1 cellular context compared by ENCODE assay signal in the genomic region with DNA sequence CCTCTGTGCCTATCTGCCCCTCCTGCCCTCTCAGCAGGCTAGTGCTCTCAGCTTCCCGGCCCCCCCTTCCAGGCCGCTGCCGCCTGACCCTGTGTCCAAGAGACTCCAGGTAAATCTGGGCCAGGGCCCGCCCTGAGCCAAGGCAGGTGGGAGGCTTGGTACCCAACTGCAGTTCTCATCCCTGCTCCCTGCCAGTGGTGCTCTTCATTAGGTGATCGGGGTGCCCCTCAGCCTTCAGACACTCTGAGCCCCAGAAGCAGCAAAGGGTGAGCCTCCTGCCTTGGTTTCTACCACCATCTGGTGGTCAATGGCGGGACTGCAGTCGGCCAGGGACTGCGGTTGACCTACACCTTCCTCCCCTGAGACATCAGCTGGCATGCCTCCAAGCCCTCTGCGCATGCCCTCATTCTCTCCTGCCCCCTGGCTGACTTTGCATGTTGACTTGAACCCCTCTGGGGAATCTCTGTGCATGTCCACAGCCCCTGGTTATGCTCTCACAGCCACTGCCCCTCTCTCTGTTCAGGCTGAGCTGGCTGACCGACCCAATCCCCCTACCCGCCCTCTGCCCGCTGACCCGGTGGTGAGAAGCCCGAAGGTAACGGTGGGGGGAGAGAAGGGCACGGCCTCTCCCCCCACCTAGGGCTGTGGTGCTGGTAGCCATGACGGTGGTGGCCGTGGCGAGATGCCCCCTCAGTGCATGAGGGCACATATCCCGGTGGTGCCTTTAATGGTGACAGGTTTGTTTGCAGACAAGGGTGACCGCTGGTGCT.
TF ChIP-seq lines count a peak whose summit lies in the region.

No MANE protein-coding gene starts in this region.

TF ChIP-seq in HEK293, 187 proteins besides CTCF, POLR2A, EP300 and RAD21 (continued from another document and continues in another):
- TF ChIP-seq SP7 (tag by site-specific recombination; IDR thresholded peaks at IDR 0.05) (peak; percentile 42; the same call in 1 of the 2 replicates), ZNF501 (tag by site-specific recombination; IDR thresholded peaks at IDR 0.05) (no peak; the same call in 1 of the 2 replicates), ZFP69B (tag by site-specific recombination; IDR thresholded peaks at IDR 0.05) (no peak), ZNF302 (tag by site-specific recombination; IDR thresholded peaks at IDR 0.05; ENCODE audit: low read depth) (no peak), ZFP41 (tag by site-specific recombination; IDR thresholded peaks at IDR 0.05; ENCODE audit: borderline replicate concordance) (no peak), ZNF830 (tag by site-specific recombination; IDR thresholded peaks at IDR 0.05; ENCODE audit: low read depth) (no peak), ZNF239 (tag by site-specific recombination; IDR thresholded peaks at IDR 0.05) (no peak), ZSCAN16 (tag by site-specific recombination; IDR thresholded peaks at IDR 0.05) (no peak), HOXA7 (CRISPR knock-in tag; IDR thresholded peaks at IDR 0.05; ENCODE audit: borderline replicate concordance) (no peak), ZBTB8A (tag by site-specific recombination; IDR thresholded peaks at IDR 0.05) (peak; percentile 61), ZNF366 (tag by site-specific recombination; conservative IDR thresholded peaks at IDR 0.05) (no peak), WT1 (tag by site-specific recombination; IDR thresholded peaks at IDR 0.05) (no peak; the same call in 1 of the 2 replicates), ZNF169 (tag by site-specific recombination; IDR thresholded peaks at IDR 0.05) (no peak), ZNF677 (tag by site-specific recombination; IDR thresholded peaks at IDR 0.05) (no peak), ZNF701 (tag by site-specific recombination; IDR thresholded peaks at IDR 0.05) (no peak), ZBTB17 (tag by site-specific recombination; IDR thresholded peaks at IDR 0.05) (peak; percentile 76), ZNF24 (tag by site-specific recombination; IDR thresholded peaks at IDR 0.05) (no peak), ZXDB (tag by site-specific recombination; IDR thresholded peaks at IDR 0.05) (0 out of 2 replicates have a peak, but pooled peaks have one; percentile 32), ZNF549 (tag by site-specific recombination; IDR thresholded peaks at IDR 0.05) (no peak), TRIM28 (IDR thresholded peaks at IDR 0.05; ENCODE audit: borderline replicate concordance, low read length) (no peak), ZNF114 (tag by site-specific recombination; IDR thresholded peaks at IDR 0.05) (no peak), ZNF324 (tag by site-specific recombination; IDR thresholded peaks at IDR 0.05) (peak; percentile 33; the same call in 1 of the 2 replicates), GLI2 (tag by site-specific recombination; IDR thresholded peaks at IDR 0.05; ENCODE audit: borderline replicate concordance, low read depth) (no peak), FEZF1 (tag by site-specific recombination; IDR thresholded peaks at IDR 0.05) (no peak), ZNF140 (tag by site-specific recombination; IDR thresholded peaks at IDR 0.05) (no peak), OVOL3 (tag by site-specific recombination; IDR thresholded peaks at IDR 0.05) (no peak), SCRT2 (tag by site-specific recombination; IDR thresholded peaks at IDR 0.05) (no peak), ZNF629 (tag by site-specific recombination; IDR thresholded peaks at IDR 0.05) (peak; percentile 52), ZNF621 (tag by site-specific recombination; IDR thresholded peaks at IDR 0.05) (no peak)
- TF ChIP-seq, protein P1, sequence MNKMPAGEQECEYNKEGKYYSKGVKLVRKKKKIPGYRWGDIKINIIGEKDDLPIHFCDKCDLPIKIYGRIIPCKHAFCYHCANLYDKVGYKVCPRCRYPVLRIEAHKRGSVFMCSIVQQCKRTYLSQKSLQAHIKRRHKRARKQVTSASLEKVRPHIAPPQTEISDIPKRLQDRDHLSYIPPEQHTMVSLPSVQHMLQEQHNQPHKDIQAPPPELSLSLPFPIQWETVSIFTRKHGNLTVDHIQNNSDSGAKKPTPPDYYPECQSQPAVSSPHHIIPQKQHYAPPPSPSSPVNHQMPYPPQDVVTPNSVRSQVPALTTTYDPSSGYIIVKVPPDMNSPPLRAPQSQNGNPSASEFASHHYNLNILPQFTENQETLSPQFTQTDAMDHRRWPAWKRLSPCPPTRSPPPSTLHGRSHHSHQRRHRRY (tag by site-specific recombination; IDR thresholded peaks at IDR 0.05), result no peak
- TF ChIP-seq, protein P2, sequence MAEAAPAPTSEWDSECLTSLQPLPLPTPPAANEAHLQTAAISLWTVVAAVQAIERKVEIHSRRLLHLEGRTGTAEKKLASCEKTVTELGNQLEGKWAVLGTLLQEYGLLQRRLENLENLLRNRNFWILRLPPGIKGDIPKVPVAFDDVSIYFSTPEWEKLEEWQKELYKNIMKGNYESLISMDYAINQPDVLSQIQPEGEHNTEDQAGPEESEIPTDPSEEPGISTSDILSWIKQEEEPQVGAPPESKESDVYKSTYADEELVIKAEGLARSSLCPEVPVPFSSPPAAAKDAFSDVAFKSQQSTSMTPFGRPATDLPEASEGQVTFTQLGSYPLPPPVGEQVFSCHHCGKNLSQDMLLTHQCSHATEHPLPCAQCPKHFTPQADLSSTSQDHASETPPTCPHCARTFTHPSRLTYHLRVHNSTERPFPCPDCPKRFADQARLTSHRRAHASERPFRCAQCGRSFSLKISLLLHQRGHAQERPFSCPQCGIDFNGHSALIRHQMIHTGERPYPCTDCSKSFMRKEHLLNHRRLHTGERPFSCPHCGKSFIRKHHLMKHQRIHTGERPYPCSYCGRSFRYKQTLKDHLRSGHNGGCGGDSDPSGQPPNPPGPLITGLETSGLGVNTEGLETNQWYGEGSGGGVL (tag by site-specific recombination; IDR thresholded peaks at IDR 0.05), result 0 out of 2 replicates have a peak, but pooled peaks have one; percentile 13
- TF ChIP-seq, protein P3, sequence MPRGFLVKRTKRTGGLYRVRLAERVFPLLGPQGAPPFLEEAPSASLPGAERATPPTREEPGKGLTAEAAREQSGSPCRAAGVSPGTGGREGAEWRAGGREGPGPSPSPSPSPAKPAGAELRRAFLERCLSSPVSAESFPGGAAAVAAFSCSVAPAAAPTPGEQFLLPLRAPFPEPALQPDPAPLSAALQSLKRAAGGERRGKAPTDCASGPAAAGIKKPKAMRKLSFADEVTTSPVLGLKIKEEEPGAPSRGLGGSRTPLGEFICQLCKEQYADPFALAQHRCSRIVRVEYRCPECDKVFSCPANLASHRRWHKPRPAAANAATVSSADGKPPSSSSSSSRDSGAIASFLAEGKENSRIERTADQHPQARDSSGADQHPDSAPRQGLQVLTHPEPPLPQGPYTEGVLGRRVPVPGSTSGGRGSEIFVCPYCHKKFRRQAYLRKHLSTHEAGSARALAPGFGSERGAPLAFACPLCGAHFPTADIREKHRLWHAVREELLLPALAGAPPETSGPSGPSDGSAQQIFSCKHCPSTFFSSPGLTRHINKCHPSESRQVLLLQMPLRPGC (tag by site-specific recombination; IDR thresholded peaks at IDR 0.05), result no peak
- TF ChIP-seq, protein P4, sequence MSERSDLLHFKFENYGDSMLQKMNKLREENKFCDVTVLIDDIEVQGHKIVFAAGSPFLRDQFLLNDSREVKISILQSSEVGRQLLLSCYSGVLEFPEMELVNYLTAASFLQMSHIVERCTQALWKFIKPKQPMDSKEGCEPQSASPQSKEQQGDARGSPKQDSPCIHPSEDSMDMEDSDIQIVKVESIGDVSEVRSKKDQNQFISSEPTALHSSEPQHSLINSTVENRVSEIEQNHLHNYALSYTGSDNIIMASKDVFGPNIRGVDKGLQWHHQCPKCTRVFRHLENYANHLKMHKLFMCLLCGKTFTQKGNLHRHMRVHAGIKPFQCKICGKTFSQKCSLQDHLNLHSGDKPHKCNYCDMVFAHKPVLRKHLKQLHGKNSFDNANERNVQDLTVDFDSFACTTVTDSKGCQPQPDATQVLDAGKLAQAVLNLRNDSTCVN (tag by site-specific recombination; optimal IDR thresholded peaks at IDR 0.05), result peak; percentile 17
- TF ChIP-seq, protein P5, sequence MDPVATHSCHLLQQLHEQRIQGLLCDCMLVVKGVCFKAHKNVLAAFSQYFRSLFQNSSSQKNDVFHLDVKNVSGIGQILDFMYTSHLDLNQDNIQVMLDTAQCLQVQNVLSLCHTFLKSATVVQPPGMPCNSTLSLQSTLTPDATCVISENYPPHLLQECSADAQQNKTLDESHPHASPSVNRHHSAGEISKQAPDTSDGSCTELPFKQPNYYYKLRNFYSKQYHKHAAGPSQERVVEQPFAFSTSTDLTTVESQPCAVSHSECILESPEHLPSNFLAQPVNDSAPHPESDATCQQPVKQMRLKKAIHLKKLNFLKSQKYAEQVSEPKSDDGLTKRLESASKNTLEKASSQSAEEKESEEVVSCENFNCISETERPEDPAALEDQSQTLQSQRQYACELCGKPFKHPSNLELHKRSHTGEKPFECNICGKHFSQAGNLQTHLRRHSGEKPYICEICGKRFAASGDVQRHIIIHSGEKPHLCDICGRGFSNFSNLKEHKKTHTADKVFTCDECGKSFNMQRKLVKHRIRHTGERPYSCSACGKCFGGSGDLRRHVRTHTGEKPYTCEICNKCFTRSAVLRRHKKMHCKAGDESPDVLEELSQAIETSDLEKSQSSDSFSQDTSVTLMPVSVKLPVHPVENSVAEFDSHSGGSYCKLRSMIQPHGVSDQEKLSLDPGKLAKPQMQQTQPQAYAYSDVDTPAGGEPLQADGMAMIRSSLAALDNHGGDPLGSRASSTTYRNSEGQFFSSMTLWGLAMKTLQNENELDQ (tag by site-specific recombination; IDR thresholded peaks at IDR 0.05; ENCODE audit: low read depth), result no peak
- TF ChIP-seq, protein P6, sequence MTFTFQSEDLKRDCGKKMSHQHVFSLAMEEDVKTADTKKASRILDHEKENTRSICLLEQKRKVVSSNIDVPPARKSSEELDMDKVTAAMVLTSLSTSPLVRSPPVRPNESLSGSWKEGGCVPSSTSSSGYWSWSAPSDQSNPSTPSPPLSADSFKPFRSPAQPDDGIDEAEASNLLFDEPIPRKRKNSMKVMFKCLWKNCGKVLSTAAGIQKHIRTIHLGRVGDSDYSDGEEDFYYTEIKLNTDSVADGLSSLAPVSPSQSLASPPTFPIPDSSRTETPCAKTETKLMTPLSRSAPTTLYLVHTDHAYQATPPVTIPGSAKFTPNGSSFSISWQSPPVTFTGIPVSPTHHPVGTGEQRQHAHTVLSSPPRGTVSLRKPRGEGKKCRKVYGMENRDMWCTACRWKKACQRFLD (tag by site-specific recombination; IDR thresholded peaks at IDR 0.05), result no peak
- TF ChIP-seq, protein P7, sequence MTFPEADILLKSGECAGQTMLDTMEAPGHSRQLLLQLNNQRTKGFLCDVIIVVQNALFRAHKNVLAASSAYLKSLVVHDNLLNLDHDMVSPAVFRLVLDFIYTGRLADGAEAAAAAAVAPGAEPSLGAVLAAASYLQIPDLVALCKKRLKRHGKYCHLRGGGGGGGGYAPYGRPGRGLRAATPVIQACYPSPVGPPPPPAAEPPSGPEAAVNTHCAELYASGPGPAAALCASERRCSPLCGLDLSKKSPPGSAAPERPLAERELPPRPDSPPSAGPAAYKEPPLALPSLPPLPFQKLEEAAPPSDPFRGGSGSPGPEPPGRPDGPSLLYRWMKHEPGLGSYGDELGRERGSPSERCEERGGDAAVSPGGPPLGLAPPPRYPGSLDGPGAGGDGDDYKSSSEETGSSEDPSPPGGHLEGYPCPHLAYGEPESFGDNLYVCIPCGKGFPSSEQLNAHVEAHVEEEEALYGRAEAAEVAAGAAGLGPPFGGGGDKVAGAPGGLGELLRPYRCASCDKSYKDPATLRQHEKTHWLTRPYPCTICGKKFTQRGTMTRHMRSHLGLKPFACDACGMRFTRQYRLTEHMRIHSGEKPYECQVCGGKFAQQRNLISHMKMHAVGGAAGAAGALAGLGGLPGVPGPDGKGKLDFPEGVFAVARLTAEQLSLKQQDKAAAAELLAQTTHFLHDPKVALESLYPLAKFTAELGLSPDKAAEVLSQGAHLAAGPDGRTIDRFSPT (tag by site-specific recombination; IDR thresholded peaks at IDR 0.05), result peak; percentile 82
- TF ChIP-seq, protein P8, sequence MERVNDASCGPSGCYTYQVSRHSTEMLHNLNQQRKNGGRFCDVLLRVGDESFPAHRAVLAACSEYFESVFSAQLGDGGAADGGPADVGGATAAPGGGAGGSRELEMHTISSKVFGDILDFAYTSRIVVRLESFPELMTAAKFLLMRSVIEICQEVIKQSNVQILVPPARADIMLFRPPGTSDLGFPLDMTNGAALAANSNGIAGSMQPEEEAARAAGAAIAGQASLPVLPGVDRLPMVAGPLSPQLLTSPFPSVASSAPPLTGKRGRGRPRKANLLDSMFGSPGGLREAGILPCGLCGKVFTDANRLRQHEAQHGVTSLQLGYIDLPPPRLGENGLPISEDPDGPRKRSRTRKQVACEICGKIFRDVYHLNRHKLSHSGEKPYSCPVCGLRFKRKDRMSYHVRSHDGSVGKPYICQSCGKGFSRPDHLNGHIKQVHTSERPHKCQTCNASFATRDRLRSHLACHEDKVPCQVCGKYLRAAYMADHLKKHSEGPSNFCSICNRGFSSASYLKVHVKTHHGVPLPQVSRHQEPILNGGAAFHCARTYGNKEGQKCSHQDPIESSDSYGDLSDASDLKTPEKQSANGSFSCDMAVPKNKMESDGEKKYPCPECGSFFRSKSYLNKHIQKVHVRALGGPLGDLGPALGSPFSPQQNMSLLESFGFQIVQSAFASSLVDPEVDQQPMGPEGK (tag by site-specific recombination; IDR thresholded peaks at IDR 0.05), result peak; percentile 7; the same call in 1 of the 2 replicates
- TF ChIP-seq, protein P9, sequence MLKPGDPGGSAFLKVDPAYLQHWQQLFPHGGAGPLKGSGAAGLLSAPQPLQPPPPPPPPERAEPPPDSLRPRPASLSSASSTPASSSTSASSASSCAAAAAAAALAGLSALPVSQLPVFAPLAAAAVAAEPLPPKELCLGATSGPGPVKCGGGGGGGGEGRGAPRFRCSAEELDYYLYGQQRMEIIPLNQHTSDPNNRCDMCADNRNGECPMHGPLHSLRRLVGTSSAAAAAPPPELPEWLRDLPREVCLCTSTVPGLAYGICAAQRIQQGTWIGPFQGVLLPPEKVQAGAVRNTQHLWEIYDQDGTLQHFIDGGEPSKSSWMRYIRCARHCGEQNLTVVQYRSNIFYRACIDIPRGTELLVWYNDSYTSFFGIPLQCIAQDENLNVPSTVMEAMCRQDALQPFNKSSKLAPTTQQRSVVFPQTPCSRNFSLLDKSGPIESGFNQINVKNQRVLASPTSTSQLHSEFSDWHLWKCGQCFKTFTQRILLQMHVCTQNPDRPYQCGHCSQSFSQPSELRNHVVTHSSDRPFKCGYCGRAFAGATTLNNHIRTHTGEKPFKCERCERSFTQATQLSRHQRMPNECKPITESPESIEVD (tag by site-specific recombination; IDR thresholded peaks at IDR 0.05), result no peak
- TF ChIP-seq, protein P10, sequence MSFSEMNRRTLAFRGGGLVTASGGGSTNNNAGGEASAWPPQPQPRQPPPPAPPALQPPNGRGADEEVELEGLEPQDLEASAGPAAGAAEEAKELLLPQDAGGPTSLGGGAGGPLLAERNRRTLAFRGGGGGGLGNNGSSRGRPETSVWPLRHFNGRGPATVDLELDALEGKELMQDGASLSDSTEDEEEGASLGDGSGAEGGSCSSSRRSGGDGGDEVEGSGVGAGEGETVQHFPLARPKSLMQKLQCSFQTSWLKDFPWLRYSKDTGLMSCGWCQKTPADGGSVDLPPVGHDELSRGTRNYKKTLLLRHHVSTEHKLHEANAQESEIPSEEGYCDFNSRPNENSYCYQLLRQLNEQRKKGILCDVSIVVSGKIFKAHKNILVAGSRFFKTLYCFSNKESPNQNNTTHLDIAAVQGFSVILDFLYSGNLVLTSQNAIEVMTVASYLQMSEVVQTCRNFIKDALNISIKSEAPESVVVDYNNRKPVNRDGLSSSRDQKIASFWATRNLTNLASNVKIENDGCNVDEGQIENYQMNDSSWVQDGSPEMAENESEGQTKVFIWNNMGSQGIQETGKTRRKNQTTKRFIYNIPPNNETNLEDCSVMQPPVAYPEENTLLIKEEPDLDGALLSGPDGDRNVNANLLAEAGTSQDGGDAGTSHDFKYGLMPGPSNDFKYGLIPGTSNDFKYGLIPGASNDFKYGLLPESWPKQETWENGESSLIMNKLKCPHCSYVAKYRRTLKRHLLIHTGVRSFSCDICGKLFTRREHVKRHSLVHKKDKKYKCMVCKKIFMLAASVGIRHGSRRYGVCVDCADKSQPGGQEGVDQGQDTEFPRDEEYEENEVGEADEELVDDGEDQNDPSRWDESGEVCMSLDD (tag by site-specific recombination; IDR thresholded peaks at IDR 0.05), result peak; percentile 35; the same call in 1 of the 2 replicates
